ENCODE assay signal across 15 cellular contexts in genomic region chr20:3075315-3075714, GRCh38. TPM values are rescaled to one million over a fixed set of nuclear protein-coding genes. Genes with fewer than 3 reads are reported as not detected.
"Had no signal": no experiment of that assay in that cellular context is flagged by ENCODE, and none has a peak within 500 bp of the region (broad histone marks: within the 10 kb centered on the region; RNA-seq: fewer than 3 reads in every experiment).

No MANE protein-coding gene starts in this region.

RNA-seq across cellular contexts. Expression of gene OXT, which starts 3.9 kb away (rescaled TPM):
- total RNA-seq: stomach, temporal lobe, thoracic aorta, thyroid gland, transverse colon, upper lobe of right lung, ureter, urinary bladder, vagina had no signal

RNA-seq across cellular contexts. Expression of gene AVP, which starts 9.2 kb away (rescaled TPM):
- total RNA-seq: stomach, suprapubic skin, temporal lobe, thoracic aorta, thyroid gland, tibial nerve, transverse colon, upper lobe of left lung, upper lobe of right lung, ureter, urinary bladder, uterus, vagina had no signal
- polyA plus RNA-seq: stomach, urinary bladder had no signal

RNA-seq across cellular contexts. Expression of gene GNRH2, which starts 31.9 kb away (rescaled TPM):
- total RNA-seq: subcutaneous adipose tissue, temporal lobe, testis, thoracic aorta, transverse colon, upper lobe of right lung, urinary bladder, vagina had no signal
- polyA plus RNA-seq: urinary bladder had no signal
